Comparison of ENCODE assay signal across 10 cellular contexts in the genomic region with DNA sequence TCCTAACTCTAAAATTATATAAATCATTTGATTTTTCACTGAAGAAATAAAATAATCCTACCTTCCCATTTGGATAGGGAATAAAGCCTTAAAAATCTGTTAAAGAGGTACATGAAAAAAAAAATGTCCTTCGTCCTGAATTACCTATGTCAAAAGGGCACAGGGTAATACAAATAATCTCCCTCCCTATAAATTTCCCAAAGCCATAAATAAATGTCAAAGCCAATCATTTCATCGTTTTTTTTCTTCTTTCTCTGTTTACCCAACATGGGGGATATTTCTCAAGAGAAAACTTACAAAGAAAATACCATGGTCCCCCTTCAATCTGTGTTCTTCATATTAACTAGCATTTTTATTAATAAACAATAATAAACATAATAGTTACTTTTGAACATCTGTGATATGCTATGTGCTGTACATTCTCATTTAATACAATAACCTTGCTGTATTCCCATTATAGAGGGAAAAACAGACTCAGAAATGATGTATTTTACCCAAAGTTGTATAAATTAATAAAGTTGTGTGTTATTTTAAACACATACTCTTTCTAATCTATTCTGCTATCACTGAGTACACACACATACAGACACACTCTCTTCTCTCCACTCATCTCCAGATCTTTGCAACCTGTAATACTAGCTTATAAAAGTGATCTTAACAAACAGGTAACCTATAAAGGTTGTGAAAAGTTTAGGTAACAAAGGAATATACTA. TPM values are rescaled to one million over a fixed set of nuclear protein-coding genes. Genes with fewer than 3 reads are reported as not detected.
A peak's percentile ranks its signal among the peaks of the same experiment; 100 is the strongest.
DNase-seq lines count a peak whose midpoint lies in the region; ATAC-seq and TF ChIP-seq lines count a peak whose summit lies in the region.
"Had no signal": no experiment of that assay in that cellular context is flagged by ENCODE, and none has a peak within 500 bp of the region (broad histone marks: within the 10 kb centered on the region; RNA-seq: fewer than 3 reads in every experiment).

No MANE protein-coding gene starts in this region.

- H3K27ac Mint-ChIP-seq in activated CD4-positive, alpha-beta memory T cell treated with anti-CD3 and anti-CD28 coated beads, Interleukin-2, amount 10 ng/mL, durations not matched to agents 7 days and 5 days: peak overlapping the region; percentile 56
- no peak overlapping the region for H3K27ac Mint-ChIP-seq in activated CD4-positive, alpha-beta memory T cell treated with anti-CD3 and anti-CD28 coated beads for 36 hours

- intact Hi-C loops in activated CD4-positive, alpha-beta memory T cell treated with anti-CD3 and anti-CD28 coated beads for 36 hours (cut with micrococcal nuclease): loop anchor here (1.0 kb wide), 2 partner anchors 29 to 168 kb away; no protein-coding TSS in a partner anchor
- intact Hi-C loops in right lobe of liver (cut with DNase I): no loop called here
- intact Hi-C loops in heart right ventricle (cut with DNase I): loop anchor here in 1 of 10 donors (5.0 kb wide), 1 partner anchor 166 kb away; no protein-coding TSS in a partner anchor

- POLR2A ChIA-PET in activated CD4-positive, alpha-beta memory T cell treated with anti-CD3 and anti-CD28 coated beads, Interleukin-2, amount 10 ng/mL, durations not matched to agents 7 days and 5 days (lab: Charles Lee): interaction anchor here (0.6 to 3.1 kb wide), 8 partner anchors 7 to 1623 kb away, joined by 3 to 23 read pairs (median 10); a partner anchor contains a TSS
- POLR2A ChIA-PET in activated CD4-positive, alpha-beta memory T cell treated with anti-CD3 and anti-CD28 coated beads for 36 hours (lab: Charles Lee): no interaction called here

- H3K27me3 Mint-ChIP-seq in activated CD4-positive, alpha-beta memory T cell treated with anti-CD3 and anti-CD28 coated beads, Interleukin-2, amount 10 ng/mL, durations not matched to agents 7 days and 5 days: no peaks in the 10 kb centered on the region
- no peaks in the 10 kb centered on the region for H3K27me3 Mint-ChIP-seq in activated CD4-positive, alpha-beta memory T cell treated with anti-CD3 and anti-CD28 coated beads for 36 hours

- CTCF ChIA-PET in activated CD4-positive, alpha-beta memory T cell treated with anti-CD3 and anti-CD28 coated beads, Interleukin-2, amount 10 ng/mL, durations not matched to agents 7 days and 5 days (lab: Charles Lee): interaction anchor here (1.0 to 1.9 kb wide), 3 partner anchors 10 to 168 kb away, joined by 3 to 6 read pairs (median 4); no protein-coding TSS in a partner anchor
- CTCF ChIA-PET in activated CD4-positive, alpha-beta memory T cell treated with anti-CD3 and anti-CD28 coated beads for 36 hours (lab: Charles Lee): interaction anchor here (1.0 kb wide), 1 partner anchor 30 kb away, joined by 3 read pairs; no protein-coding TSS in a partner anchor

- H3K9me3 ChIP-seq in WERI-Rb-1 (ENCODE audit: severe bottlenecking) (no peaks in the 10 kb centered on the region), right lobe of liver (no peaks in the 10 kb centered on the region), tibial nerve (no peaks in the 10 kb centered on the region), heart right ventricle (no peaks in the 10 kb centered on the region)

- no peaks in the 10 kb centered on the region; the same call in none of the 2 replicates for H3K36me3 ChIP-seq in WERI-Rb-1
- no peaks in the 10 kb centered on the region for H3K36me3 ChIP-seq in right lobe of liver
- H3K36me3 ChIP-seq in tibial nerve: no peaks in the 10 kb centered on the region
- H3K36me3 ChIP-seq in heart right ventricle: no peaks in the 10 kb centered on the region

- H3K27me3 ChIP-seq in WERI-Rb-1 (ENCODE audit: insufficient read depth, low read depth, severe bottlenecking) (no peaks in the 10 kb centered on the region), right lobe of liver (no peaks in the 10 kb centered on the region), tibial nerve (no peaks in the 10 kb centered on the region), heart right ventricle (no peaks in the 10 kb centered on the region)

- no peak for ATAC-seq in right lobe of liver
- no peak for ATAC-seq in HG03159 (IDR thresholded peaks at IDR 0.05; ENCODE audit: unreplicated experiment)
- ATAC-seq in heart right ventricle: no peak

- peaks cover 79% of the 10 kb centered on the region for H3K4me1 Mint-ChIP-seq in activated CD4-positive, alpha-beta memory T cell treated with anti-CD3 and anti-CD28 coated beads, Interleukin-2, amount 10 ng/mL, durations not matched to agents 7 days and 5 days
- H3K4me1 Mint-ChIP-seq in activated CD4-positive, alpha-beta memory T cell treated with anti-CD3 and anti-CD28 coated beads for 36 hours (ENCODE audit: low read depth): peaks cover 77% of the 10 kb centered on the region

- TF ChIP-seq EP300 in tibial nerve (IDR thresholded peaks at IDR 0.05): no peak

- H3K4me1 ChIP-seq in right lobe of liver (peaks cover 0 to 41% (median 12%) of the 10 kb centered on the region in 4 donors), tibial nerve (peaks cover 0 to 47% (median 16%) of the 10 kb centered on the region in 4 donors), heart right ventricle (peaks cover 0 to 93% (median 20%) of the 10 kb centered on the region in 9 donors)

- peak overlapping the region; percentile 19 for H3K4me3 Mint-ChIP-seq in activated CD4-positive, alpha-beta memory T cell treated with anti-CD3 and anti-CD28 coated beads, Interleukin-2, amount 10 ng/mL, durations not matched to agents 7 days and 5 days
- H3K4me3 Mint-ChIP-seq in activated CD4-positive, alpha-beta memory T cell treated with anti-CD3 and anti-CD28 coated beads for 36 hours: no peak overlapping the region

- H3K9me3 Mint-ChIP-seq in activated CD4-positive, alpha-beta memory T cell treated with anti-CD3 and anti-CD28 coated beads, Interleukin-2, amount 10 ng/mL, durations not matched to agents 7 days and 5 days: peaks cover 5% of the 10 kb centered on the region
- no peaks in the 10 kb centered on the region for H3K9me3 Mint-ChIP-seq in activated CD4-positive, alpha-beta memory T cell treated with anti-CD3 and anti-CD28 coated beads for 36 hours

- WGBS in right lobe of liver (ENCODE audit: insufficient coverage, low coverage, low lambda C conversion rate, missing lambda C conversion rate): 34% methylated on average over 2 of the region's 2 CpGs
- WGBS in tibial nerve, 2 donors: 39 to 41% methylated on average over 2 of the region's 2 CpGs
- WGBS in heart right ventricle, 2 donors: 82 to 84% methylated on average over 2 of the region's 2 CpGs

- TF ChIP-seq CTCF in WERI-Rb-1 (IDR thresholded peaks at IDR 0.05; ENCODE audit: low read depth, low read length) (no peak), right lobe of liver (IDR thresholded peaks at IDR 0.05) (no peak), tibial nerve (IDR thresholded peaks at IDR 0.05) (no peak), heart right ventricle (IDR thresholded peaks at IDR 0.05) (no peak)

- H3K4me3 ChIP-seq in WERI-Rb-1 (ENCODE audit: low read depth, low read length): no peak overlapping the region
- no peak overlapping the region for H3K4me3 ChIP-seq in right lobe of liver
- H3K4me3 ChIP-seq in tibial nerve: no peak overlapping the region
- H3K4me3 ChIP-seq in heart right ventricle: peak overlapping the region in 2 of 10 donors; percentile 43 to 48

- no peak for DNase-seq in activated CD4-positive, alpha-beta memory T cell treated with anti-CD3 and anti-CD28 coated beads, Interleukin-2, amount 10 ng/mL, durations not matched to agents 7 days and 5 days
- no peak for DNase-seq in activated CD4-positive, alpha-beta memory T cell treated with anti-CD3 and anti-CD28 coated beads for 36 hours
- DNase-seq in WERI-Rb-1 (no peak), right lobe of liver (no peak), tibial nerve (ENCODE audit: low spot score in 2 of 2) (no peak), D341Med (ENCODE audit: low spot score) (no peak), heart right ventricle (no peak)
- DNase-seq: activated effector memory CD4-positive, alpha-beta T cell treated with Interleukin-2 at 50 U/mL for 16 hours; NCI-H345 had no signal

- TF ChIP-seq POLR2A in right lobe of liver (IDR thresholded peaks at IDR 0.05): no peak
- TF ChIP-seq POLR2A in tibial nerve (IDR thresholded peaks at IDR 0.05): no peak

- peaks cover 23% of the 10 kb centered on the region for H3K36me3 Mint-ChIP-seq in activated CD4-positive, alpha-beta memory T cell treated with anti-CD3 and anti-CD28 coated beads, Interleukin-2, amount 10 ng/mL, durations not matched to agents 7 days and 5 days (ENCODE audit: low read depth)
- H3K36me3 Mint-ChIP-seq in activated CD4-positive, alpha-beta memory T cell treated with anti-CD3 and anti-CD28 coated beads for 36 hours: no peaks in the 10 kb centered on the region

- H3K27ac ChIP-seq in WERI-Rb-1 (peak overlapping the region; percentile 71), right lobe of liver (peak overlapping the region in 2 of 3 donors; percentile 50 to 56), tibial nerve (peak overlapping the region in 3 of 4 donors; percentile 76 to 93 (median 91)), heart right ventricle (peak overlapping the region in 3 of 10 donors; percentile 73 to 86 (median 77))

RNA-seq across cellular contexts. Expression of a gene that starts 0.9 kb away (rescaled TPM):
- 10 to 100 TPM; 56.5 to 56.6 TPM for total RNA-seq in activated CD4-positive, alpha-beta memory T cell treated with anti-CD3 and anti-CD28 coated beads, Interleukin-2, amount 10 ng/mL, durations not matched to agents 7 days and 5 days
- 10 to 100 TPM; 31.4 to 34.8 TPM for total RNA-seq in activated CD4-positive, alpha-beta memory T cell treated with anti-CD3 and anti-CD28 coated beads for 36 hours
- 10 to 100 TPM; 16.4 to 32.2 (median 25.7) TPM for total RNA-seq in right lobe of liver
- total RNA-seq in tibial nerve: 10 to 100 TPM; 78.3 to 93.6 (median 81.0) TPM
- 10 to 100 TPM; 21.4 to 30.8 (median 27.2) TPM for total RNA-seq in heart right ventricle
- 1 to 10 TPM; 5.9 to 6.0 TPM for polyA plus RNA-seq in heart right ventricle
